Comparison of ENCODE assay signal across 7 cellular contexts in genomic region chr12:121626087-121626852, GRCh38. TPM values are rescaled to one million over a fixed set of nuclear protein-coding genes. Genes with fewer than 3 reads are reported as not detected.
DNase-seq lines count a peak whose midpoint lies in the region; ATAC-seq and TF ChIP-seq lines count a peak whose summit lies in the region.

Gene ORAI1, plus strand, starts transcription at chr12:121626530.

- ATAC-seq in GM18508 (IDR thresholded peaks at IDR 0.05; ENCODE audit: insufficient read depth, unreplicated experiment), result peak; percentile 45
- peak; percentile 61 for ATAC-seq in HG02981 (IDR thresholded peaks at IDR 0.05; ENCODE audit: unreplicated experiment)

- H3K27ac ChIP-seq in hepatocyte, result peak within 1 kb of the TSS; percentile 99

- peaks cover 37% of the 10 kb centered on the region for H3K79me2 ChIP-seq in hepatocyte

- peaks cover 26% of the 10 kb centered on the region for H3K4me1 ChIP-seq in hepatocyte (ENCODE audit: insufficient read depth)

- no peaks in the 10 kb centered on the region for H3K9me3 ChIP-seq in hepatocyte (ENCODE audit: low read depth)

- H3K4me3 ChIP-seq in hepatocyte (peak within 1 kb of the TSS; percentile 93), retinal pigment epithelial cell (ENCODE audit: low read length) (peak within 1 kb of the TSS; percentile 62)

- no peaks in the 10 kb centered on the region for H3K36me3 ChIP-seq in hepatocyte (replicated peaks; ENCODE audit: insufficient read depth, low read depth)

- peak; percentile 4 for TF ChIP-seq CTCF in hepatocyte (IDR thresholded peaks at IDR 0.05; ENCODE audit: poor library complexity)
- no peak for TF ChIP-seq CTCF in retinal pigment epithelial cell (conservative IDR thresholded peaks at IDR 0.05; ENCODE audit: low read depth, low read length)

- peak; percentile 70 for DNase-seq in NCI-H2081 treated with DMSO at 0.1 percent for 48 hours (lab: John Stamatoyannopoulos, UW)
- peak; percentile 90 for DNase-seq in T1000 (lab: John Stamatoyannopoulos, UW)
- peak; percentile 99 for DNase-seq in astrocyte of the hippocampus (ENCODE audit: low read depth, low spot score)
- peak; percentile 99 for DNase-seq in hepatocyte (ENCODE audit: low spot score)
- peak; percentile 77 for DNase-seq in retinal pigment epithelial cell (ENCODE audit: low read depth)

- peak within 1 kb of the TSS; percentile 84 for H2AFZ ChIP-seq in hepatocyte

- H3K27me3 ChIP-seq in hepatocyte, result no peaks in the 10 kb centered on the region

- no peaks in the 10 kb centered on the region for H3K9me2 ChIP-seq in hepatocyte (replicated peaks; ENCODE audit: insufficient read depth)

- no peaks in the 10 kb centered on the region for H4K20me1 ChIP-seq in hepatocyte (ENCODE audit: insufficient read depth, poor library complexity, severe bottlenecking)

- 5% methylated on average over 21 of the region's 92 CpGs for WGBS in hepatocyte (ENCODE audit: low lambda C conversion rate, missing lambda C conversion rate)

- peak within 1 kb of the TSS; percentile 98 for H3K4me2 ChIP-seq in hepatocyte

RNA-seq across cellular contexts. Expression of gene ORAI1, which starts in this region (rescaled TPM):
- 15.0 and 16.2 TPM in 2 replicates for total RNA-seq in hepatocyte
- polyA plus RNA-seq in hepatocyte, result 30.9 and 39.1 TPM in 2 replicates

Comparison
In these comparisons a context has a peak if more than half of its experiments do, and no peak if none do; other contexts are left out.
1. Peak in every context shown above with its lines: DNase-seq, ATAC-seq, H3K4me3 ChIP-seq and H3K27ac ChIP-seq.